In genomic region chr1:232655041-232655745, GRCh38 we compare ENCODE assay signal across 11 cellular contexts. TPM values are rescaled to one million over a fixed set of nuclear protein-coding genes. Genes with fewer than 3 reads are reported as not detected.
A peak's percentile ranks its signal among the peaks of the same experiment; 100 is the strongest.
DNase-seq lines count a peak whose midpoint lies in the region; ATAC-seq and TF ChIP-seq lines count a peak whose summit lies in the region.
"Had no signal": no experiment of that assay in that cellular context is flagged by ENCODE, and none has a peak within 500 bp of the region (broad histone marks: within the 10 kb centered on the region; RNA-seq: fewer than 3 reads in every experiment).

No MANE protein-coding gene starts in this region.

- CTCF ChIA-PET in activated CD8-positive, alpha-beta T cell treated with anti-CD3 and anti-CD28 coated beads for 36 hours (lab: Charles Lee), result no interaction called here

- DNase-seq in NCI-H2196 treated with DMSO at 0.1 percent for 48 hours (lab: John Stamatoyannopoulos, UW; ENCODE audit: unreplicated experiment) (peak; percentile 64), kidney tubule cell (ENCODE audit: low spot score) (peak; percentile 69), amniotic stem cell (lab: John Stamatoyannopoulos, UW) (no peak), caudate nucleus (lab: John Stamatoyannopoulos, UW) (no peak), HuH-7 (ENCODE audit: low spot score) (no peak)
- DNase-seq in activated CD8-positive, alpha-beta T cell treated with anti-CD3 and anti-CD28 coated beads for 36 hours, result no peak
- DNase-seq: activated naive CD8-positive, alpha-beta T cell treated with anti-CD3 and anti-CD28 coated beads, Interleukin-2, amount 50 U/mL, for 24 hours; SHP77 treated with DMSO at 0.1 percent for 48 hours; stimulated activated CD4-positive, alpha-beta T cell treated with anti-CD3 and anti-CD28 coated beads, Interleukin-1b, Interleukin-23, amount 100 ng/mL, for 48 hours had no signal

- intact Hi-C loops in activated CD8-positive, alpha-beta T cell treated with anti-CD3 and anti-CD28 coated beads for 36 hours (cut with micrococcal nuclease), result no loop called here

- no peak for TF ChIP-seq CTCF in activated CD8-positive, alpha-beta T cell treated with anti-CD3 and anti-CD28 coated beads for 36 hours (IDR thresholded peaks at IDR 0.05)

- H3K4me3 Mint-ChIP-seq in activated CD8-positive, alpha-beta T cell treated with anti-CD3 and anti-CD28 coated beads for 36 hours, result no peak overlapping the region
- H3K4me3 Mint-ChIP-seq: activated naive CD8-positive, alpha-beta T cell treated with anti-CD3 and anti-CD28 coated beads, Interleukin-2, amount 50 U/mL, for 24 hours had no signal

- no peak overlapping the region for H3K27ac ChIP-seq in caudate nucleus (ENCODE audit: low read depth, low read length)

- H3K36me3 Mint-ChIP-seq in activated CD8-positive, alpha-beta T cell treated with anti-CD3 and anti-CD28 coated beads for 36 hours (ENCODE audit: low read depth), result no peaks in the 10 kb centered on the region

- H3K27ac Mint-ChIP-seq in activated CD8-positive, alpha-beta T cell treated with anti-CD3 and anti-CD28 coated beads for 36 hours, result no peak overlapping the region
- H3K27ac Mint-ChIP-seq: activated naive CD8-positive, alpha-beta T cell treated with anti-CD3 and anti-CD28 coated beads, Interleukin-2, amount 50 U/mL, for 24 hours had no signal

- no peaks in the 10 kb centered on the region for H3K9me3 Mint-ChIP-seq in activated CD8-positive, alpha-beta T cell treated with anti-CD3 and anti-CD28 coated beads for 36 hours
- H3K9me3 Mint-ChIP-seq: activated naive CD8-positive, alpha-beta T cell treated with anti-CD3 and anti-CD28 coated beads, Interleukin-2, amount 50 U/mL, for 24 hours had no signal

- peak; percentile 84 for ATAC-seq in GM18870 (IDR thresholded peaks at IDR 0.05; ENCODE audit: unreplicated experiment)
- ATAC-seq in HG02970 (IDR thresholded peaks at IDR 0.05; ENCODE audit: low FRiP score, unreplicated experiment), result peak; percentile 76
- no peak for ATAC-seq in activated CD8-positive, alpha-beta T cell treated with anti-CD3 and anti-CD28 coated beads for 36 hours
- ATAC-seq: activated naive CD8-positive, alpha-beta T cell treated with anti-CD3 and anti-CD28 coated beads, Interleukin-2, amount 50 U/mL, for 24 hours had no signal

- peaks cover 2% of the 10 kb centered on the region for H3K4me1 Mint-ChIP-seq in activated CD8-positive, alpha-beta T cell treated with anti-CD3 and anti-CD28 coated beads for 36 hours (ENCODE audit: low read depth)

- POLR2A ChIA-PET in activated CD8-positive, alpha-beta T cell treated with anti-CD3 and anti-CD28 coated beads for 36 hours (lab: Charles Lee), result no interaction called here

- H3K27me3 Mint-ChIP-seq in activated CD8-positive, alpha-beta T cell treated with anti-CD3 and anti-CD28 coated beads for 36 hours, result peaks cover 22% of the 10 kb centered on the region

RNA-seq across cellular contexts. Expression of gene SIPA1L2, which starts 25.3 kb away (rescaled TPM):
- total RNA-seq in activated CD8-positive, alpha-beta T cell treated with anti-CD3 and anti-CD28 coated beads for 36 hours, result 1 to 10 TPM; 1.7 TPM

Comparison
In these comparisons a context has a peak if more than half of its experiments do, and no peak if none do; other contexts are left out.
1. DNase-seq: peak in NCI-H2196 treated with DMSO at 0.1 percent for 48 hours (single experiment) and kidney tubule cell (single experiment); none in amniotic stem cell (single experiment), caudate nucleus (0 of 61), activated CD8-positive, alpha-beta T cell treated with anti-CD3 and anti-CD28 coated beads for 36 hours (single experiment) and HuH-7 (single experiment).